ENCODE assay signal across 14 cellular contexts in the genomic region with DNA sequence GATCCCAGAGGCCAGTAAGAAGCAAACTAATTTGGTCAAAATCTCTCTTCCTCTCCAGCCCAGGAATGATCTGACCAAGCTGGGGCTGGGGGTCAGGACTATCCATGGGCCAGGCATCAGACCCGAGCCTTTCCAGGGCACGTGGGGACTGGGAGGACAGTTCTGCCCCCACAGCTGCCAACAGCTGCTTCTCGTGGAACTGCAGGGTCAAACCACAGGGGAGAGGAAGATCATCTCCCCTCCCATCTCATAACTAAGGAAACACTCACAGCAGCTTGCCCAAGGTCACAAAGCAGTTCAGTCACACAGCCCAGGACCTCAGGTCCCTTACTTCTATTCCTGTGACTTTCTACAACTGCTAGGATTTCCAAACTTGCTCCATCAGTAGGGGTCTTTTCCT. TPM values are rescaled to one million over a fixed set of nuclear protein-coding genes. Genes with fewer than 3 reads are reported as not detected.
A peak's percentile ranks its signal among the peaks of the same experiment; 100 is the strongest.
DNase-seq lines count a peak whose midpoint lies in the region; ATAC-seq and TF ChIP-seq lines count a peak whose summit lies in the region.
"Had no signal": no experiment of that assay in that cellular context is flagged by ENCODE, and none has a peak within 500 bp of the region (broad histone marks: within the 10 kb centered on the region; RNA-seq: fewer than 3 reads in every experiment).

No MANE protein-coding gene starts in this region.

- no peaks in the 10 kb centered on the region for H4K20me1 ChIP-seq in OCI-LY3 (ENCODE audit: insufficient read depth, low read length)

- ATAC-seq in heart left ventricle: peak in 3 of 4 donors; percentile 23 to 43 (median 35)
- peak; percentile 48 to 73 (median 56) for ATAC-seq in psoas muscle

- peaks cover 24% of the 10 kb centered on the region for H3K4me1 ChIP-seq in OCI-LY3 (ENCODE audit: low read length)
- peaks cover 10 to 55% (median 29%) of the 10 kb centered on the region in 12 donors for H3K4me1 ChIP-seq in heart left ventricle
- peaks cover 51% of the 10 kb centered on the region for H3K4me1 ChIP-seq in psoas muscle

- H3K27ac ChIP-seq in OCI-LY3 (ENCODE audit: low read length) (no peak overlapping the region), heart left ventricle (peak overlapping the region in 11 of 12 donors; percentile 3 to 67 (median 54)), psoas muscle (peak overlapping the region; percentile 42)
- H3K27ac ChIP-seq: cardiac muscle cell had no signal

- no peak for TF ChIP-seq POLR2A in heart left ventricle (IDR thresholded peaks at IDR 0.05)

- H3K36me3 ChIP-seq in OCI-LY3 (replicated peaks; ENCODE audit: low read depth, low read length) (no peaks in the 10 kb centered on the region), heart left ventricle (no peaks in the 10 kb centered on the region), psoas muscle (ENCODE audit: insufficient read depth in 1 of 2, low read depth in 1 of 2) (no peaks in the 10 kb centered on the region)
- H3K36me3 ChIP-seq: cardiac muscle cell, HAP-1 had no signal

- H3K9ac ChIP-seq in OCI-LY3 (ENCODE audit: low read length): 0 out of 2 replicates have a peak overlapping the region, but pooled peaks have one; percentile 0

- no peak overlapping the region for H2AFZ ChIP-seq in OCI-LY3 (ENCODE audit: low read depth, low read length)

- intact Hi-C loops in heart left ventricle (cut with DNase I): loop anchor here in 1 of 10 donors (10.0 kb wide), 1 partner anchor 46 kb away; a partner anchor contains a TSS
- intact Hi-C loops in psoas muscle (cut with DNase I): no loop called here

- H3K27me3 ChIP-seq in OCI-LY3 (ENCODE audit: low read depth, low read length) (no peaks in the 10 kb centered on the region), heart left ventricle (no peaks in the 10 kb centered on the region), psoas muscle (ENCODE audit: insufficient read depth in 3 of 3, low read length in 2 of 3) (no peaks in the 10 kb centered on the region)
- H3K27me3 ChIP-seq: cardiac muscle cell had no signal

- H3K79me2 ChIP-seq in OCI-LY3 (ENCODE audit: low read length): no peaks in the 10 kb centered on the region

- no peaks in the 10 kb centered on the region for H3K9me3 ChIP-seq in OCI-LY3 (ENCODE audit: insufficient read depth, low read length)
- H3K9me3 ChIP-seq in heart left ventricle: no peaks in the 10 kb centered on the region
- no peaks in the 10 kb centered on the region for H3K9me3 ChIP-seq in psoas muscle
- H3K9me3 ChIP-seq: HAP-1 had no signal

- WGBS in heart left ventricle, 4 donors: 8 to 19% (median 13%) methylated on average over 3 of the region's 3 CpGs
- WGBS in psoas muscle, 3 donors: 6 to 14% (median 6%) methylated on average over 3 of the region's 3 CpGs

- DNase-seq in GF-D8 (lab: John Stamatoyannopoulos, UW) (peak; percentile 33), heart left ventricle (peak in 1 of 5 donors; percentile 54), psoas muscle (no peak), NCI-H82 (lab: John Stamatoyannopoulos, UW) (no peak), EL (no peak), SHP77 treated with DMSO at 0.1 percent for 48 hours (lab: John Stamatoyannopoulos, UW) (no peak), cerebellar cortex (ENCODE audit: low spot score) (no peak)
- DNase-seq: activated naive CD4-positive, alpha-beta T cell treated with anti-CD3 and anti-CD28 coated beads, Interleukin-2, amount 10 ng/mL, durations not matched to agents 7 days and 5 days; mesendoderm; NCI-H1105; NCI-H446 had no signal

- TF ChIP-seq CTCF in OCI-LY3 (IDR thresholded peaks at IDR 0.05; ENCODE audit: low read depth, low read length): no peak
- no peak for TF ChIP-seq CTCF in heart left ventricle (IDR thresholded peaks at IDR 0.05)
- no peak for TF ChIP-seq CTCF in psoas muscle (IDR thresholded peaks at IDR 0.05)

- peak overlapping the region; percentile 71 for H3K4me2 ChIP-seq in OCI-LY3 (ENCODE audit: low read length)

- H3K4me3 ChIP-seq in OCI-LY3 (ENCODE audit: low read length): no peak overlapping the region; the same call in 1 of the 2 replicates
- H3K4me3 ChIP-seq in heart left ventricle: no peak overlapping the region
- H3K4me3 ChIP-seq in psoas muscle: no peak overlapping the region
- H3K4me3 ChIP-seq: cardiac muscle cell, HAP-1 had no signal

RNA-seq across cellular contexts. Expression of a gene that starts 47.1 kb away (rescaled TPM):
- total RNA-seq in heart left ventricle (10 to 100 TPM; 20.4 to 56.2 (median 26.4) TPM), psoas muscle (10 to 100 TPM; 44.3 to 65.6 (median 54.6) TPM)
- polyA plus RNA-seq in heart left ventricle (10 to 100 TPM; 24.6 to 30.9 TPM), psoas muscle (10 to 100 TPM in 2 of 3 donors, 1 to 10 TPM in 1; 3.7 to 41.1 (median 13.4) TPM)
